Comparison of ENCODE assay signal across 8 cellular contexts in genomic region chr5:54518146-54519082, GRCh38. TPM values are rescaled to one million over a fixed set of nuclear protein-coding genes. Genes with fewer than 3 reads are reported as not detected.
DNase-seq lines count a peak whose midpoint lies in the region; ATAC-seq, FAIRE-seq and TF ChIP-seq lines count a peak whose summit lies in the region.

No MANE protein-coding gene starts in this region.

- TF ChIP-seq EP300 in GM12878 (IDR thresholded peaks at IDR 0.05; ENCODE audit: borderline replicate concordance in 1 of 2, control insufficient read depth in 1 of 2, low read depth in 2 of 2, low read length in 2 of 2): no peak

- no peak for TF ChIP-seq CTCF in AG04450 (IDR thresholded peaks at IDR 0.05; ENCODE audit: low read depth, low read length)
- TF ChIP-seq CTCF in GM12878 (IDR thresholded peaks at IDR 0.05 in 2 of 3, conservative IDR thresholded peaks at IDR 0.05 in 1 of 3; ENCODE audit: control insufficient read depth in 2 of 3, extremely low read depth in 1 of 3, insufficient read depth in 1 of 3, low read depth in 3 of 3, low read length in 3 of 3): no peak

- H3K36me3 ChIP-seq in GM12878 (ENCODE audit: control insufficient read depth in 2 of 2, insufficient read depth in 2 of 2, low read length in 1 of 2) (no peaks in the 10 kb centered on the region), iPS-20b (ENCODE audit: insufficient read depth, low read depth, low read length) (no peaks in the 10 kb centered on the region)

- FAIRE-seq in GM19239 (lab: Jason Lieb, UNC) (no peak), GM12878 (lab: Jason Lieb, UNC) (no peak)

- intact Hi-C loops in GM12878 (cut with micrococcal nuclease; ENCODE audit: unreplicated experiment): loop anchor here (5.0 kb wide), 1 partner anchor 129 kb away; no protein-coding TSS in a partner anchor

- TF ChIP-seq RAD21 in GM12878 (IDR thresholded peaks at IDR 0.05; ENCODE audit: insufficient read depth, low read depth, low read length): no peak

- SMC1A ChIA-PET in GM12878 (lab: Charles Lee; ENCODE audit: uncharacterized antibody, unreplicated experiment): interaction anchor here (1.3 to 2.7 kb wide), 3 partner anchors 326 to 349 kb away, joined by 3 to 34 read pairs (median 27); no protein-coding TSS in a partner anchor

- DNase-seq in AG04450 (ENCODE audit: low read depth, low spot score) (no peak), GM19239 (ENCODE audit: insufficient read length, low spot score) (peak; percentile 25), T-helper 2 cell (peak; percentile 21 to 81 (median 36)), GM12878 (ENCODE audit: low read depth, low spot score) (no peak), H4 (ENCODE audit: low spot score) (no peak)
- peak; percentile 54 for DNase-seq in stimulated activated CD4-positive, alpha-beta T cell treated with anti-CD3 and anti-CD28 coated beads, Interleukin-12 subunit alpha, Interleukin-12 subunit beta, amount 100 ng/mL, for 4 hours

- peaks cover 13% of the 10 kb centered on the region for H3K9me3 ChIP-seq in AG04450 (ENCODE audit: control insufficient read depth, insufficient read depth, low read length)
- H3K9me3 ChIP-seq in GM12878 (replicated peaks; ENCODE audit: control insufficient read depth, insufficient read depth, low read length): no peaks in the 10 kb centered on the region; the same call in 2 of the 3 replicates
- H3K9me3 ChIP-seq in iPS-20b (ENCODE audit: insufficient read depth, low read depth, low read length): no peaks in the 10 kb centered on the region

- H3K27ac ChIP-seq in AG04450 (ENCODE audit: low read depth, low read length): peak overlapping the region; percentile 73
- H3K27ac ChIP-seq in GM12878 (ENCODE audit: control insufficient read depth, insufficient read depth): no peak overlapping the region
- no peak overlapping the region for H3K27ac ChIP-seq in iPS-20b (ENCODE audit: low read length)

- ATAC-seq in HG03460 (IDR thresholded peaks at IDR 0.05; ENCODE audit: unreplicated experiment) (peak; percentile 25), GM12878 (peak; percentile 63)

- H3K27me3 ChIP-seq in AG04450 (ENCODE audit: control insufficient read depth, insufficient read depth, low read length): no peaks in the 10 kb centered on the region
- no peaks in the 10 kb centered on the region for H3K27me3 ChIP-seq in GM12878 (replicated peaks in 1 of 2; ENCODE audit: control insufficient read depth in 2 of 2, insufficient read depth in 2 of 2, low read length in 1 of 2)
- H3K27me3 ChIP-seq in iPS-20b (ENCODE audit: insufficient read depth, low read length): peaks cover 22% of the 10 kb centered on the region

- H3K4me2 ChIP-seq in GM12878 (ENCODE audit: control insufficient read depth, insufficient read depth): peak overlapping the region; percentile 75

- H3K9ac ChIP-seq in GM12878 (ENCODE audit: control insufficient read depth, insufficient read depth, low read length) (peak overlapping the region; percentile 58; the same call in 1 of the 2 replicates), iPS-20b (ENCODE audit: low read depth, low read length) (peak overlapping the region; percentile 68; the same call in 1 of the 2 replicates)

- TF ChIP-seq POLR2A in GM12878 (IDR thresholded peaks at IDR 0.05; ENCODE audit: low read depth, low read length): no peak

- no TSS peak for BruUV-seq in GM12878 (replicated peaks; lab: Mats Ljungman, UMichigan)

- H4K20me1 ChIP-seq in GM12878 (ENCODE audit: control insufficient read depth, insufficient read depth): no peaks in the 10 kb centered on the region

- no peaks in the 10 kb centered on the region for H3K4me1 ChIP-seq in GM12878 (ENCODE audit: control insufficient read depth, insufficient read depth, low read length)
- H3K4me1 ChIP-seq in iPS-20b (ENCODE audit: insufficient read depth, low read length): peaks cover 11% of the 10 kb centered on the region; the same call in 1 of the 2 replicates

- WGBS in GM12878 (ENCODE audit: insufficient coverage, insufficient replicate concordance, low lambda C conversion rate, missing lambda C conversion rate): 58% methylated on average over 77 of the region's 99 CpGs

- no peaks in the 10 kb centered on the region for H3K79me2 ChIP-seq in GM12878 (ENCODE audit: control insufficient read depth, insufficient read depth, low read length)

- peak overlapping the region; percentile 68 for H3K4me3 ChIP-seq in AG04450 (ENCODE audit: low read depth, low read length)
- peak overlapping the region; percentile 73; the same call in 1 of the 2 replicates for H3K4me3 ChIP-seq in GM12878
- peak overlapping the region; percentile 78 for H3K4me3 ChIP-seq in iPS-20b (ENCODE audit: low read length)

- CTCF ChIA-PET in AG04450 (lab: Charles Lee): interaction anchor here (1.2 to 6.3 kb wide), 4 partner anchors 100 to 376 kb away, joined by 4 to 81 read pairs (median 44); no protein-coding TSS in a partner anchor
- CTCF ChIA-PET in GM12878 (lab: Yijun Ruan, JAX): interaction anchor here (1.0 to 3.8 kb wide), 7 partner anchors 41 to 628 kb away, joined by 3 to 71 read pairs (median 5); no protein-coding TSS in a partner anchor

- POLR2A ChIA-PET in AG04450 (lab: Yijun Ruan, JAX) (interaction anchor here (0.5 to 2.5 kb wide), 9 partner anchors 37 to 383 kb away, joined by 3 to 13 read pairs (median 5); no protein-coding TSS in a partner anchor), GM12878 (lab: Charles Lee) (no interaction called here)

- peak overlapping the region; percentile 89 for H2AFZ ChIP-seq in GM12878 (ENCODE audit: control insufficient read depth, low read depth, low read length)

- RAD21 ChIA-PET in GM12878 (lab: Charles Lee; ENCODE audit: unreplicated experiment): interaction anchor here (2.1 to 3.7 kb wide), 2 partner anchors 326 to 348 kb away, joined by 18 to 25 read pairs; no protein-coding TSS in a partner anchor

- in situ Hi-C loops in GM12878 (cut with MboI): loop anchor here (5.0 kb wide), 2 partner anchors 334 to 634 kb away; no protein-coding TSS in a partner anchor

TF ChIP-seq in GM12878, 131 proteins besides CTCF, POLR2A, EP300 and RAD21:
- TF ChIP-seq IKZF1 (conservative IDR thresholded peaks at IDR 0.05) (0 out of 2 replicates have a peak, but pooled peaks have one; percentile 23), YBX1 (IDR thresholded peaks at IDR 0.05) (no peak)
- TF ChIP-seq, protein P1, sequence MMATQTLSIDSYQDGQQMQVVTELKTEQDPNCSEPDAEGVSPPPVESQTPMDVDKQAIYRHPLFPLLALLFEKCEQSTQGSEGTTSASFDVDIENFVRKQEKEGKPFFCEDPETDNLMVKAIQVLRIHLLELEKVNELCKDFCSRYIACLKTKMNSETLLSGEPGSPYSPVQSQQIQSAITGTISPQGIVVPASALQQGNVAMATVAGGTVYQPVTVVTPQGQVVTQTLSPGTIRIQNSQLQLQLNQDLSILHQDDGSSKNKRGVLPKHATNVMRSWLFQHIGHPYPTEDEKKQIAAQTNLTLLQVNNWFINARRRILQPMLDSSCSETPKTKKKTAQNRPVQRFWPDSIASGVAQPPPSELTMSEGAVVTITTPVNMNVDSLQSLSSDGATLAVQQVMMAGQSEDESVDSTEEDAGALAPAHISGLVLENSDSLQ (IDR thresholded peaks at IDR 0.05): no peak

RNA-seq across cellular contexts. Expression of gene SNX18, which starts 0.9 kb away (rescaled TPM):
- polyA plus RNA-seq in AG04450 (2011; rRNA removed): 68.1 and 74.1 TPM in 2 replicates
- 110 and 113 TPM in 2 replicates for polyA minus RNA-seq in AG04450 (2011; rRNA and poly(A)+ RNA removed)
- total RNA-seq in GM12878 (2013; cell fraction: nucleolus; rRNA removed): 3.4 and 4.5 TPM in 2 replicates
- 0.87 and 1.0 TPM in 2 replicates for total RNA-seq in GM12878 (2014; rRNA removed)
- total RNA-seq in GM12878 (2014; rRNA removed; fragmentation: Illumina TruSeq; extraction: Trizol): 0.45 and 0.51 TPM in 2 replicates
- 1.2 and 1.7 TPM in 2 replicates for total RNA-seq in GM12878 (2021)
- polyA plus RNA-seq in GM12878 (2011; ENCODE audit: low read depth): 0.56 TPM
- 1.4 and 1.7 TPM in 2 replicates for polyA plus RNA-seq in GM12878 (2011; rRNA removed)
- polyA plus RNA-seq in GM12878 (2011; cell fraction: cytosol; rRNA removed): 0.88 and 1.5 TPM in 2 replicates
- polyA plus RNA-seq in GM12878 (2011; cell fraction: nucleus; rRNA removed): 1.1 and 1.8 TPM in 2 replicates
- 0.79 and 1.6 TPM in 2 replicates for polyA plus RNA-seq in GM12878 (2012)
- polyA plus RNA-seq in GM12878 (2014; fragmentation: Illumina TruSeq; extraction: Trizol): 0.46 and 0.48 TPM in 2 replicates
- polyA plus RNA-seq in GM12878 (2014; fragmentation: Nextera tagmentation; extraction: Ambion mirVana): under 1 TPM; 0.27 to 0.32 TPM
- polyA plus RNA-seq in GM12878 (2014; rRNA removed): 0.41 and 0.67 TPM in 2 replicates
- polyA plus RNA-seq in GM12878 (2016; fragmentation: Nextera tagmentation; extraction: Ambion mirVana): under 1 TPM; 0.29 to 0.39 TPM
- 3.0 and 3.5 TPM in 2 replicates for polyA minus RNA-seq in GM12878 (2011; rRNA and poly(A)+ RNA removed)
- 1.6 and 2.2 TPM in 2 replicates for polyA minus RNA-seq in GM12878 (2011; cell fraction: cytosol; rRNA and poly(A)+ RNA removed)
- 4.2 and 7.8 TPM in 2 replicates for polyA minus RNA-seq in GM12878 (2011; cell fraction: nucleus; rRNA and poly(A)+ RNA removed)
- total RNA-seq in H4 (2014; rRNA removed; shearing (Covaris generic)): 10.0 and 10.1 TPM in 2 replicates

Comparison
In these comparisons a context has a peak if more than half of its experiments do, and no peak if none do; other contexts are left out.
1. DNase-seq: peak in GM19239 (single experiment), T-helper 2 cell (5 of 5) and stimulated activated CD4-positive, alpha-beta T cell treated with anti-CD3 and anti-CD28 coated beads, Interleukin-12 subunit alpha, Interleukin-12 subunit beta, amount 100 ng/mL, for 4 hours (single experiment); none in AG04450 (single experiment), GM12878 (single experiment) and H4 (single experiment).
2. Peak in every context shown above with its lines, with median percentiles within 50 percentile points of each other: H3K4me3 ChIP-seq.